ENCODE assay signal across 7 cellular contexts in the genomic region with DNA sequence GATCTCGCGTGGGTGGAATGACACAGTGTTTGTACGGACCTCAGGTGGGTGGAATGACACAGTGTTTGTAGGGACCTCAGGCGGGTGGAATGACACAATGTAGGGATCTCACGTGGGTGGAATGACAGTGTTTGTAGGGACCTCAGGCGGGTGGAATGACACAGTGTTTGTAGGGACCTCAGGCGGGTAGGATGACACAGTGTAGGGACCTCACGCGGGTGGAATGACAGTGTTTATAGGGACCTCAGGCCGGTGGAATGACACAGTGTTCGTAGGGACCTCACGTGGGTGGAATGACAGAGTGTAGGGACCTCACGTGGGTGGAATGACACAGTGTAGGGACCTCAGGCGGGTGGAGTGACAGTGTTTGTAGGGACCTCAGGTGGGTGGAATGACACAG. TPM values are rescaled to one million over a fixed set of nuclear protein-coding genes. Genes with fewer than 3 reads are reported as not detected.
DNase-seq lines count a peak whose midpoint lies in the region; ATAC-seq, FAIRE-seq and TF ChIP-seq lines count a peak whose summit lies in the region.
"Not testable (repeated sequence)": the region's sequence is repeated elsewhere in the genome, so short reads cannot be mapped to it uniquely, and the experiment has no call there.

No MANE protein-coding gene starts in this region.

- not testable (repeated sequence) for ATAC-seq in CD4-positive, CD25-positive, alpha-beta regulatory T cell (ENCODE audit: low read depth in 2 of 2); activated CD4-positive, alpha-beta T cell treated with anti-CD3 and anti-CD28 coated beads for 36 hours; activated T-cell treated with anti-CD3 and anti-CD28 coated beads, Interleukin-2, amount 50 U/mL, for 72 hours (replicated peaks in 1 of 2); K562; stimulated activated effector memory CD8-positive, alpha-beta T cell treated with anti-CD3 and anti-CD28 coated beads, Interleukin-12 subunit alpha, Interleukin-12 subunit beta, amount 100 ng/mL, for 72 hours

- POLR2A ChIA-PET in activated CD4-positive, alpha-beta T cell treated with anti-CD3 and anti-CD28 coated beads for 36 hours (lab: Charles Lee); K562 (lab: Yijun Ruan, JAX): not testable (repeated sequence)

- H3K79me2 ChIP-seq in K562 (ENCODE audit: control insufficient read depth, insufficient read depth, low read length): peaks cover 83% of the 10 kb centered on the region

- BruUV-seq in K562 (replicated peaks; lab: Mats Ljungman, UMichigan): not testable (repeated sequence)

- in situ Hi-C loops in K562 (cut with MboI): not testable (repeated sequence)

- H3K27me3 ChIP-seq in CD4-positive, CD25-positive, alpha-beta regulatory T cell (ENCODE audit: control insufficient read depth, insufficient read depth, low read length); K562 (ENCODE audit: control insufficient read depth in 2 of 2, insufficient read depth in 2 of 2, low read length in 2 of 2): not testable (repeated sequence)

- not testable (repeated sequence) for TF ChIP-seq EP300 in K562 (IDR thresholded peaks at IDR 0.05; ENCODE audit: low read length)

- H3K4me2 ChIP-seq in K562 (ENCODE audit: insufficient read depth, low read length): not testable (repeated sequence)

- peaks cover 14 to 78% (median 51%) of the 10 kb centered on the region in 4 donors for H3K4me1 Mint-ChIP-seq in CD4-positive, CD25-positive, alpha-beta regulatory T cell
- H3K4me1 Mint-ChIP-seq in activated CD4-positive, alpha-beta T cell treated with anti-CD3 and anti-CD28 coated beads for 36 hours: peaks cover 71% of the 10 kb centered on the region
- peaks cover 76% of the 10 kb centered on the region for H3K4me1 Mint-ChIP-seq in activated T-cell treated with anti-CD3 and anti-CD28 coated beads, Interleukin-2, amount 50 U/mL, for 72 hours (ENCODE audit: low read depth)
- H3K4me1 Mint-ChIP-seq in activated naive CD4-positive, alpha-beta T cell treated with anti-CD3 and anti-CD28 coated beads for 36 hours (ENCODE audit: low read depth): peaks cover 68% of the 10 kb centered on the region
- peaks cover 73% of the 10 kb centered on the region for H3K4me1 Mint-ChIP-seq in stimulated activated effector memory CD8-positive, alpha-beta T cell treated with anti-CD3 and anti-CD28 coated beads, Interleukin-12 subunit alpha, Interleukin-12 subunit beta, amount 100 ng/mL, for 72 hours

- not testable (repeated sequence) for H3K4me3 ChIP-seq in CD4-positive, CD25-positive, alpha-beta regulatory T cell (ENCODE audit: low read depth, low read length); K562

- peak overlapping the region in 2 of 3 donors; percentile 52 to 68 for H3K27ac Mint-ChIP-seq in CD4-positive, CD25-positive, alpha-beta regulatory T cell
- H3K27ac Mint-ChIP-seq in activated CD4-positive, alpha-beta T cell treated with anti-CD3 and anti-CD28 coated beads for 36 hours: peak overlapping the region; percentile 90
- H3K27ac Mint-ChIP-seq in activated T-cell treated with anti-CD3 and anti-CD28 coated beads, Interleukin-2, amount 50 U/mL, for 72 hours: peak overlapping the region; percentile 74
- peak overlapping the region; percentile 52 for H3K27ac Mint-ChIP-seq in activated naive CD4-positive, alpha-beta T cell treated with anti-CD3 and anti-CD28 coated beads for 36 hours
- peak overlapping the region; percentile 97 for H3K27ac Mint-ChIP-seq in stimulated activated effector memory CD8-positive, alpha-beta T cell treated with anti-CD3 and anti-CD28 coated beads, Interleukin-12 subunit alpha, Interleukin-12 subunit beta, amount 100 ng/mL, for 72 hours

- not testable (repeated sequence) for H3K36me3 Mint-ChIP-seq in CD4-positive, CD25-positive, alpha-beta regulatory T cell
- peaks cover 58% of the 10 kb centered on the region for H3K36me3 Mint-ChIP-seq in activated CD4-positive, alpha-beta T cell treated with anti-CD3 and anti-CD28 coated beads for 36 hours (ENCODE audit: low read depth)
- peaks cover 33 to 45% of the 10 kb centered on the region in 2 donors for H3K36me3 Mint-ChIP-seq in activated T-cell treated with anti-CD3 and anti-CD28 coated beads, Interleukin-2, amount 50 U/mL, for 72 hours (ENCODE audit: insufficient read depth in 2 of 2)
- peaks cover 41% of the 10 kb centered on the region for H3K36me3 Mint-ChIP-seq in activated naive CD4-positive, alpha-beta T cell treated with anti-CD3 and anti-CD28 coated beads for 36 hours (ENCODE audit: low read depth)
- peaks cover 48% of the 10 kb centered on the region for H3K36me3 Mint-ChIP-seq in stimulated activated effector memory CD8-positive, alpha-beta T cell treated with anti-CD3 and anti-CD28 coated beads, Interleukin-12 subunit alpha, Interleukin-12 subunit beta, amount 100 ng/mL, for 72 hours

- not testable (repeated sequence) for H4K20me1 ChIP-seq in K562 (replicated peaks; ENCODE audit: control insufficient read depth, insufficient read depth, low read length)

- not testable (repeated sequence) for H3K27ac ChIP-seq in CD4-positive, CD25-positive, alpha-beta regulatory T cell (ENCODE audit: insufficient read depth, low read length, poor library complexity, severe bottlenecking)
- H3K27ac ChIP-seq in K562 (ENCODE audit: extremely low read depth, low read depth, low read length): peak overlapping the region; percentile 78

- H3K9me3 Mint-ChIP-seq in CD4-positive, CD25-positive, alpha-beta regulatory T cell: not testable (repeated sequence)
- H3K9me3 Mint-ChIP-seq in activated CD4-positive, alpha-beta T cell treated with anti-CD3 and anti-CD28 coated beads for 36 hours (ENCODE audit: low read depth): peaks cover 32% of the 10 kb centered on the region
- H3K9me3 Mint-ChIP-seq in activated T-cell treated with anti-CD3 and anti-CD28 coated beads, Interleukin-2, amount 50 U/mL, for 72 hours: peaks cover 16 to 27% of the 10 kb centered on the region in 2 donors
- peaks cover 33% of the 10 kb centered on the region for H3K9me3 Mint-ChIP-seq in activated naive CD4-positive, alpha-beta T cell treated with anti-CD3 and anti-CD28 coated beads for 36 hours
- H3K9me3 Mint-ChIP-seq in stimulated activated effector memory CD8-positive, alpha-beta T cell treated with anti-CD3 and anti-CD28 coated beads, Interleukin-12 subunit alpha, Interleukin-12 subunit beta, amount 100 ng/mL, for 72 hours: peaks cover 12% of the 10 kb centered on the region

- not testable (repeated sequence) for H3K9ac ChIP-seq in K562 (ENCODE audit: insufficient read depth in 1 of 2, low read depth in 2 of 2, low read length in 2 of 2)

- 80% methylated on average over 1 of the region's 14 CpGs for WGBS in K562 (ENCODE audit: insufficient coverage, low coverage, missing lambda C conversion rate)

- TF ChIP-seq RAD21 in K562 (CRISPR knock-in tag; conservative IDR thresholded peaks at IDR 0.05 in 1 of 2, IDR thresholded peaks at IDR 0.05 in 1 of 2): not testable (repeated sequence)

- DNase-seq in CD4-positive, CD25-positive, alpha-beta regulatory T cell; activated CD4-positive, alpha-beta T cell treated with anti-CD3 and anti-CD28 coated beads for 36 hours; activated naive CD4-positive, alpha-beta T cell treated with anti-CD3 and anti-CD28 coated beads for 36 hours; K562 (ENCODE audit: extremely low read depth in 1 of 4, low spot score in 3 of 4); stimulated activated effector memory CD8-positive, alpha-beta T cell treated with anti-CD3 and anti-CD28 coated beads, Interleukin-12 subunit alpha, Interleukin-12 subunit beta, amount 100 ng/mL, for 72 hours (ENCODE audit: low spot score in 2 of 2): not testable (repeated sequence)
- DNase-seq in activated T-cell treated with anti-CD3 and anti-CD28 coated beads, Interleukin-2, amount 50 U/mL, for 72 hours: peak in 1 of 2 donors; percentile 18
- DNase-seq in mesenteric fat pad (ENCODE audit: low spot score): peak; percentile 6

- not testable (repeated sequence) for H3K9me3 ChIP-seq in CD4-positive, CD25-positive, alpha-beta regulatory T cell (ENCODE audit: control insufficient read depth in 2 of 2, low read length in 2 of 2); K562 (replicated peaks; ENCODE audit: control insufficient read depth, insufficient read depth, low read depth, low read length)

- not testable (repeated sequence) for H2AFZ ChIP-seq in K562 (ENCODE audit: low read depth, low read length)

- not testable (repeated sequence) for H3K27me3 Mint-ChIP-seq in CD4-positive, CD25-positive, alpha-beta regulatory T cell; activated CD4-positive, alpha-beta T cell treated with anti-CD3 and anti-CD28 coated beads for 36 hours; activated T-cell treated with anti-CD3 and anti-CD28 coated beads, Interleukin-2, amount 50 U/mL, for 72 hours (ENCODE audit: low read depth); activated naive CD4-positive, alpha-beta T cell treated with anti-CD3 and anti-CD28 coated beads for 36 hours (ENCODE audit: low read depth)

- not testable (repeated sequence) for TF ChIP-seq CTCF in K562 (IDR thresholded peaks at IDR 0.05 in 2 of 3, conservative IDR thresholded peaks at IDR 0.05 in 1 of 3; ENCODE audit: insufficient read depth in 2 of 3, low read depth in 1 of 3, low read length in 3 of 3)

- CTCF ChIA-PET in activated CD4-positive, alpha-beta T cell treated with anti-CD3 and anti-CD28 coated beads for 36 hours (lab: Charles Lee); activated naive CD4-positive, alpha-beta T cell treated with anti-CD3 and anti-CD28 coated beads for 36 hours (lab: Charles Lee); K562 (lab: Yijun Ruan, JAX; ENCODE audit: low intra/inter-chr PET ratio): not testable (repeated sequence)

- FAIRE-seq in K562 (lab: Jason Lieb, UNC): not testable (repeated sequence)

- H3K4me1 ChIP-seq in CD4-positive, CD25-positive, alpha-beta regulatory T cell (ENCODE audit: control insufficient read depth, insufficient read depth, low read length, poor library complexity, severe bottlenecking): not testable (repeated sequence)
- peaks cover 10 to 55% of the 10 kb centered on the region in 2 experiments for H3K4me1 ChIP-seq in K562 (replicated peaks in 1 of 2; ENCODE audit: control insufficient read depth in 2 of 2, insufficient read depth in 2 of 2, low read length in 2 of 2)

- TF ChIP-seq POLR2A in K562 (conservative IDR thresholded peaks at IDR 0.05): not testable (repeated sequence)

- H3K36me3 ChIP-seq in CD4-positive, CD25-positive, alpha-beta regulatory T cell (ENCODE audit: control insufficient read depth, insufficient read depth, low read length): not testable (repeated sequence)
- peaks cover 14% of the 10 kb centered on the region; the same call in 2 of the 3 replicates for H3K36me3 ChIP-seq in K562 (ENCODE audit: control insufficient read depth, insufficient read depth, low read length)

- not testable (repeated sequence) for H3K4me3 Mint-ChIP-seq in CD4-positive, CD25-positive, alpha-beta regulatory T cell; activated CD4-positive, alpha-beta T cell treated with anti-CD3 and anti-CD28 coated beads for 36 hours; activated naive CD4-positive, alpha-beta T cell treated with anti-CD3 and anti-CD28 coated beads for 36 hours
- peak overlapping the region in 1 of 2 donors; percentile 22 for H3K4me3 Mint-ChIP-seq in activated T-cell treated with anti-CD3 and anti-CD28 coated beads, Interleukin-2, amount 50 U/mL, for 72 hours
- peak overlapping the region; percentile 13 for H3K4me3 Mint-ChIP-seq in stimulated activated effector memory CD8-positive, alpha-beta T cell treated with anti-CD3 and anti-CD28 coated beads, Interleukin-12 subunit alpha, Interleukin-12 subunit beta, amount 100 ng/mL, for 72 hours

- intact Hi-C loops in activated CD4-positive, alpha-beta T cell treated with anti-CD3 and anti-CD28 coated beads for 36 hours (cut with DNase I, micrococcal nuclease); activated naive CD4-positive, alpha-beta T cell treated with anti-CD3 and anti-CD28 coated beads for 36 hours (cut with micrococcal nuclease); K562 (cut with micrococcal nuclease): not testable (repeated sequence)

- not testable (repeated sequence) for H3K9me1 ChIP-seq in K562 (ENCODE audit: control insufficient read depth, insufficient read depth, low read length)

RNA-seq across cellular contexts. Expression of a gene that starts 18.7 kb away (rescaled TPM):
- total RNA-seq in CD4-positive, CD25-positive, alpha-beta regulatory T cell: 41.8 TPM
- 10 to 100 TPM; 23.8 to 48.1 (median 25.6) TPM for polyA plus RNA-seq in CD4-positive, CD25-positive, alpha-beta regulatory T cell
- 10 to 100 TPM; 30.0 to 39.3 TPM for total RNA-seq in activated CD4-positive, alpha-beta T cell treated with anti-CD3 and anti-CD28 coated beads for 36 hours
- 10 to 100 TPM; 32.5 to 40.7 TPM for total RNA-seq in activated T-cell treated with anti-CD3 and anti-CD28 coated beads, Interleukin-2, amount 50 U/mL, for 72 hours
- 10 to 100 TPM; 31.5 to 34.7 TPM for total RNA-seq in activated naive CD4-positive, alpha-beta T cell treated with anti-CD3 and anti-CD28 coated beads for 36 hours
- 76.3 and 99.7 TPM in 2 replicates for total RNA-seq in K562 (2011; cell fraction: chromatin; rRNA removed; ENCODE audit: low replicate concordance)
- total RNA-seq in K562 (2011; cell fraction: nucleolus; rRNA removed): 34.7 and 41.2 TPM in 2 replicates
- total RNA-seq in K562 (2011; cell fraction: nucleoplasm; rRNA removed): 42.2 and 48.0 TPM in 2 replicates
- 26.8 and 28.0 TPM in 2 replicates for total RNA-seq in K562 (2014; rRNA removed)
- total RNA-seq in K562 (2014; rRNA removed; fragmentation: Illumina TruSeq; extraction: Trizol): 22.2 and 23.9 TPM in 2 replicates
- total RNA-seq in K562 (2015; rRNA removed; fragmentation: Illumina TruSeq; extraction: Trizol): 32.0 and 32.5 TPM in 2 replicates
- total RNA-seq in K562 (2021): 29.9 and 31.3 TPM in 2 replicates
- polyA plus RNA-seq in K562 (2011; rRNA removed): 31.2 and 37.0 TPM in 2 replicates
- 30.3 TPM in 2 replicates for polyA plus RNA-seq in K562 (2011; cell fraction: cytosol; rRNA removed)
- 59.2 and 67.7 TPM in 2 replicates for polyA plus RNA-seq in K562 (2011; cell fraction: nucleus; rRNA removed)
- polyA plus RNA-seq in K562 (2012): 25.0 and 26.8 TPM in 2 replicates
- 23.6 and 26.8 TPM in 2 replicates for polyA plus RNA-seq in K562 (2014; fragmentation: Illumina TruSeq; extraction: Trizol)
- polyA plus RNA-seq in K562 (2014; fragmentation: Nextera tagmentation; extraction: Ambion mirVana): 1 to 10 TPM; 1.9 to 5.1 TPM
- polyA plus RNA-seq in K562 (2014; rRNA removed): 35.1 and 35.6 TPM in 2 replicates
- 35.7 and 36.8 TPM in 2 replicates for polyA minus RNA-seq in K562 (2011; rRNA and poly(A)+ RNA removed)
- polyA minus RNA-seq in K562 (2011; cell fraction: cytosol; rRNA and poly(A)+ RNA removed): 19.0 and 19.1 TPM in 2 replicates
- 24.1 and 29.9 TPM in 2 replicates for polyA minus RNA-seq in K562 (2011; cell fraction: nucleus; rRNA and poly(A)+ RNA removed)
- 27.4 TPM for total RNA-seq in mesenteric fat pad
